In genomic region chr12:53626702-53627169, GRCh38 we compare ENCODE assay signal across 8 cellular contexts. TPM values are rescaled to one million over a fixed set of nuclear protein-coding genes. Genes with fewer than 3 reads are reported as not detected.
DNase-seq lines count a peak whose midpoint lies in the region; ATAC-seq, FAIRE-seq and TF ChIP-seq lines count a peak whose summit lies in the region.

No MANE protein-coding gene starts in this region.

- no peak for DNase-seq in activated CD8-positive, alpha-beta memory T cell treated with anti-CD3 and anti-CD28 coated beads, Interleukin-2, amount 10 ng/mL, durations not matched to agents 7 days and 5 days
- no peak for DNase-seq in activated CD8-positive, alpha-beta memory T cell treated with anti-CD3 and anti-CD28 coated beads for 24 hours
- DNase-seq in bronchial epithelial cell (ENCODE audit: low read depth) (no peak), aorta (no peak), sciatic nerve (ENCODE audit: low spot score) (no peak)
- DNase-seq in activated effector memory CD4-positive, alpha-beta T cell treated with anti-CD3 and anti-CD28 coated beads, Interleukin-2, amount 50 U/mL, for 16 hours = no peak

- TF ChIP-seq CTCF in bronchial epithelial cell (IDR thresholded peaks at IDR 0.05; ENCODE audit: insufficient read depth, low read length, severe bottlenecking) = no peak
- no peak for TF ChIP-seq CTCF in nephron (IDR thresholded peaks at IDR 0.05; ENCODE audit: unreplicated experiment in 3 of 3)

- H3K27me3 ChIP-seq in HUES6 (ENCODE audit: control insufficient read depth, insufficient read depth, low read length) = no peaks in the 10 kb centered on the region
- H3K27me3 ChIP-seq in bronchial epithelial cell (ENCODE audit: control insufficient read depth, insufficient read depth, low read length) = no peaks in the 10 kb centered on the region
- H3K27me3 ChIP-seq in aorta (ENCODE audit: control insufficient read depth in 1 of 2, insufficient read depth in 2 of 2, low read length in 1 of 2) = no peaks in the 10 kb centered on the region

- H3K36me3 Mint-ChIP-seq in activated CD8-positive, alpha-beta memory T cell treated with anti-CD3 and anti-CD28 coated beads, Interleukin-2, amount 10 ng/mL, durations not matched to agents 7 days and 5 days = peaks cover 2% of the 10 kb centered on the region
- peaks cover 2% of the 10 kb centered on the region for H3K36me3 Mint-ChIP-seq in nephron (ENCODE audit: low read depth)

- CTCF ChIA-PET in activated CD8-positive, alpha-beta memory T cell treated with anti-CD3 and anti-CD28 coated beads, Interleukin-2, amount 10 ng/mL, durations not matched to agents 7 days and 5 days (lab: Charles Lee) = interaction anchor here (1.0 to 2.3 kb wide), 5 partner anchors 9 to 84 kb away, joined by 3 to 10 read pairs (median 4); partner anchors contain the start of gene ATP5MC2

- intact Hi-C loops in aorta (cut with DNase I) = loop anchor here (1.0 to 10.0 kb wide), 5 partner anchors 36 to 84 kb away; partner anchors contain the start of gene ATP5MC2 (in 2 of the 2)
- intact Hi-C loops in sciatic nerve (cut with DNase I) = no loop called here

- no peak for FAIRE-seq in bronchial epithelial cell (lab: Jason Lieb, UNC)

- H3K4me1 ChIP-seq in HUES6 (ENCODE audit: control insufficient read depth, insufficient read depth, low read length) (peaks cover 27% of the 10 kb centered on the region), aorta (ENCODE audit: control insufficient read depth in 1 of 2, insufficient read depth in 2 of 2, low read length in 2 of 2) (no peaks in the 10 kb centered on the region)

- peak overlapping the region; percentile 92 for H3K27ac Mint-ChIP-seq in activated CD8-positive, alpha-beta memory T cell treated with anti-CD3 and anti-CD28 coated beads, Interleukin-2, amount 10 ng/mL, durations not matched to agents 7 days and 5 days
- peak overlapping the region; percentile 89 to 99 (median 92) for H3K27ac Mint-ChIP-seq in nephron

- H3K27ac ChIP-seq in HUES6 (ENCODE audit: low read depth, low read length) (no peak overlapping the region), aorta (ENCODE audit: low read depth in 1 of 2, low read length in 2 of 2) (no peak overlapping the region)

- H3K27me3 Mint-ChIP-seq in activated CD8-positive, alpha-beta memory T cell treated with anti-CD3 and anti-CD28 coated beads, Interleukin-2, amount 10 ng/mL, durations not matched to agents 7 days and 5 days = no peaks in the 10 kb centered on the region
- H3K27me3 Mint-ChIP-seq in nephron (ENCODE audit: low read depth) = peaks cover 4% of the 10 kb centered on the region

- H3K36me3 ChIP-seq in HUES6 (ENCODE audit: control insufficient read depth, insufficient read depth, low read length) (no peaks in the 10 kb centered on the region), bronchial epithelial cell (ENCODE audit: control insufficient read depth, insufficient read depth, low read length) (no peaks in the 10 kb centered on the region), aorta (ENCODE audit: control insufficient read depth in 1 of 2, insufficient read depth in 2 of 2, low read length in 1 of 2) (no peaks in the 10 kb centered on the region)

- 18 to 20% methylated on average over 6 of the region's 6 CpGs for WGBS in aorta, 2 donors

- H3K4me1 Mint-ChIP-seq in activated CD8-positive, alpha-beta memory T cell treated with anti-CD3 and anti-CD28 coated beads, Interleukin-2, amount 10 ng/mL, durations not matched to agents 7 days and 5 days = peaks cover 42% of the 10 kb centered on the region
- peaks cover 32% of the 10 kb centered on the region for H3K4me1 Mint-ChIP-seq in nephron

- peak overlapping the region; percentile 97 for H3K4me3 Mint-ChIP-seq in activated CD8-positive, alpha-beta memory T cell treated with anti-CD3 and anti-CD28 coated beads, Interleukin-2, amount 10 ng/mL, durations not matched to agents 7 days and 5 days
- peak overlapping the region; percentile 94 to 98 (median 98) for H3K4me3 Mint-ChIP-seq in nephron

- peak overlapping the region; percentile 99 for H3K9ac ChIP-seq in HUES6 (ENCODE audit: low read length)

- H3K4me3 ChIP-seq in HUES6 (ENCODE audit: low read depth, low read length) = peak overlapping the region; percentile 93
- H3K4me3 ChIP-seq in bronchial epithelial cell (ENCODE audit: low read depth, low read length) = peak overlapping the region; percentile 62
- H3K4me3 ChIP-seq in aorta (ENCODE audit: low read length in 2 of 2) = no peak overlapping the region

- no peaks in the 10 kb centered on the region for H3K9me3 ChIP-seq in HUES6 (ENCODE audit: control insufficient read depth, insufficient read depth, low read depth, low read length)
- H3K9me3 ChIP-seq in aorta (ENCODE audit: control insufficient read depth, low read length) = no peaks in the 10 kb centered on the region

- H3K9me3 Mint-ChIP-seq in activated CD8-positive, alpha-beta memory T cell treated with anti-CD3 and anti-CD28 coated beads, Interleukin-2, amount 10 ng/mL, durations not matched to agents 7 days and 5 days (ENCODE audit: low read depth) = no peaks in the 10 kb centered on the region
- H3K9me3 Mint-ChIP-seq in nephron = no peaks in the 10 kb centered on the region

- ATAC-seq in activated CD8-positive, alpha-beta memory T cell treated with anti-CD3 and anti-CD28 coated beads, Interleukin-2, amount 10 ng/mL, durations not matched to agents 7 days and 5 days = no peak
- ATAC-seq in aorta (ENCODE audit: low FRiP score) (no peak), sciatic nerve (no peak)

RNA-seq across cellular contexts. Expression of gene ATF7, which starts 0.6 kb away (rescaled TPM):
- 10 to 100 TPM; 24.6 to 33.8 TPM for total RNA-seq in activated CD8-positive, alpha-beta memory T cell treated with anti-CD3 and anti-CD28 coated beads, Interleukin-2, amount 10 ng/mL, durations not matched to agents 7 days and 5 days
- 5.3 and 6.4 TPM in 2 replicates for total RNA-seq in bronchial epithelial cell
- total RNA-seq in aorta = 10 to 100 TPM; 68.4 to 73.5 TPM
- polyA plus RNA-seq in aorta = 10 to 100 TPM; 25.7 to 29.5 TPM
- 62.5 TPM for total RNA-seq in sciatic nerve

RNA-seq across cellular contexts. Expression of gene ATP5MC2, which starts 49.1 kb away (rescaled TPM):
- total RNA-seq in activated CD8-positive, alpha-beta memory T cell treated with anti-CD3 and anti-CD28 coated beads, Interleukin-2, amount 10 ng/mL, durations not matched to agents 7 days and 5 days = 100 to 1,000 TPM; 253 to 333 TPM
- total RNA-seq in bronchial epithelial cell = 91.7 and 121 TPM in 2 replicates
- total RNA-seq in aorta = 100 to 1,000 TPM; 152 to 183 TPM
- polyA plus RNA-seq in aorta = 100 to 1,000 TPM; 389 to 390 TPM
- total RNA-seq in sciatic nerve = 148 TPM

Comparison
In these comparisons a context has a peak if more than half of its experiments do, and no peak if none do; other contexts are left out.
1. H3K4me3 ChIP-seq: peak in HUES6 (single experiment) and bronchial epithelial cell (single experiment); none in aorta (0 of 2).